1 cellular context compared by ENCODE assay signal in genomic region chr2:239215136-239215925, GRCh38.
A peak's percentile ranks its signal among the peaks of the same experiment; 100 is the strongest.
TF ChIP-seq lines count a peak whose summit lies in the region.

No MANE protein-coding gene starts in this region.

TF ChIP-seq in K562, 482 proteins besides CTCF, POLR2A, EP300 and RAD21 (continued from another document):
- TF ChIP-seq ZNF318 (IDR thresholded peaks at IDR 0.05; ENCODE audit: borderline replicate concordance in 1 of 2, low read depth in 1 of 2) (no peak), ASH1L (IDR thresholded peaks at IDR 0.05; ENCODE audit: borderline replicate concordance, low read depth, partially characterized antibody) (no peak), ZNF436 (CRISPR knock-in tag; IDR thresholded peaks at IDR 0.05) (no peak), POLR2AphosphoS2 (IDR thresholded peaks at IDR 0.05; ENCODE audit: low read length) (no peak), NCOR1 (IDR thresholded peaks at IDR 0.05) (peak; percentile 54; the same call in 1 of the 2 replicates), ARID1B (IDR thresholded peaks at IDR 0.05) (peak; percentile 25; the same call in 1 of the 2 replicates), TCF3 (CRISPR knock-in tag; IDR thresholded peaks at IDR 0.05) (peak; percentile 28), GATAD2B (IDR thresholded peaks at IDR 0.05; ENCODE audit: borderline replicate concordance) (no peak), ILF3 (IDR thresholded peaks at IDR 0.05; ENCODE audit: borderline replicate concordance) (no peak), MCM3 (IDR thresholded peaks at IDR 0.05) (no peak), ZNF274 (IDR thresholded peaks at IDR 0.05; ENCODE audit: borderline replicate concordance, low read depth, low read length) (no peak), CREB3 (tag; conservative IDR thresholded peaks at IDR 0.05; ENCODE audit: low read depth) (no peak), YBX1 (IDR thresholded peaks at IDR 0.05) (no peak), THRA (IDR thresholded peaks at IDR 0.05) (no peak), MITF (IDR thresholded peaks at IDR 0.05) (no peak), ZNF253 (CRISPR knock-in tag; conservative IDR thresholded peaks at IDR 0.05) (no peak), MCM5 (IDR thresholded peaks at IDR 0.05; ENCODE audit: low read depth) (no peak), SMAD4 (CRISPR knock-in tag; conservative IDR thresholded peaks at IDR 0.05) (peak; percentile 63), USF1 (CRISPR knock-in tag; IDR thresholded peaks at IDR 0.05) (no peak), DMBX1 (CRISPR knock-in tag; IDR thresholded peaks at IDR 0.05; ENCODE audit: borderline replicate concordance) (no peak), PRPF4 (IDR thresholded peaks at IDR 0.05; ENCODE audit: insufficient read depth, low read depth, low read length, poor library complexity, severe bottlenecking) (no peak), GTF3C2 (IDR thresholded peaks at IDR 0.05; ENCODE audit: borderline replicate concordance, extremely low read depth, insufficient read length) (no peak)
